In the genomic region with DNA sequence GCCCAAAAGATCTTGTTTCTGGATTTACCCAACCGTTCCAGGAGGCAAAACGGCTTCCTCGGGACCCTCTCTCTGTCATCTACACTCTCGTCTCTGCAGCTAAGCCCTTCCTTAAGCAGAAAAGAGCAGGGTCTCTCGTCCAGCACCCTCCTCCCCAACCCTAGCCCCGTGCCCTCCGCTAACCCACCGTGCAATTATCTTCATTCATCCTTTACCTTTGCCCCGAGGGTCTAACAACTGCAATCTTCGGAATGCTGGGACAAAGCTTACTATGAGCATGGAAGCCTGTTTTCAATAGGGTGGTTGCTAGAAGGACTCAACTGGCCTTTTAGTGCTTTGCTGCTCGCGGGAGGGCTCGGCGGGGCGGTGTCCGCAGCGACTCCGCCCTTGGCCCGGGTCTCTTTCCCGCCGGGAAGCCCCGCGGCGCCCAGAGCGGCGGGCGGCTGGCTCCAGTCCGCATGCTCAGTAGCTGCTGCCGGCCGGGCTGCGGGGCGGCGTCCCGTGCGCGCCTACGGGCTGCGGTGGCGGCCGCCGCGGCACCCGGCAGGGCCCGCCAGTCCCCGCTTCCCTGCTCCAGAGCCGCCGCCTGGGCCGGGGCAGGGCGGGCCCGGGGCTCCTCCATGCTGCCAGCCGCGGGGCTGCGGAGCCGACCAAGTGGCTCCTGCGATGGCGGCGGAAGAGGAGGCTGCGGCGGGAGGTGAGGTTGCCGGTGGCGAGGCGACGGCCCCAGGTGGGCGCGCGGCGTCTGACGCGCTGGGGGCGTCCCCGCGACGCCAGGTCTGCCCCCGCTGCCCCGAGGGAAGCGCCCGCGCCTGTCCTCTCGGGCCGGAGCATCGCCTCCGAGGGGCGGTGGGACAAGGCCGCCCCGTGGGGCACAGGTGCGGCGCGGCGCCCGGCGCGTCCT, we compare ENCODE assay signal across 8 cellular contexts. TPM values are rescaled to one million over a fixed set of nuclear protein-coding genes. Genes with fewer than 3 reads are reported as not detected.
DNase-seq lines count a peak whose midpoint lies in the region; ATAC-seq and TF ChIP-seq lines count a peak whose summit lies in the region.

A gene with protein sequence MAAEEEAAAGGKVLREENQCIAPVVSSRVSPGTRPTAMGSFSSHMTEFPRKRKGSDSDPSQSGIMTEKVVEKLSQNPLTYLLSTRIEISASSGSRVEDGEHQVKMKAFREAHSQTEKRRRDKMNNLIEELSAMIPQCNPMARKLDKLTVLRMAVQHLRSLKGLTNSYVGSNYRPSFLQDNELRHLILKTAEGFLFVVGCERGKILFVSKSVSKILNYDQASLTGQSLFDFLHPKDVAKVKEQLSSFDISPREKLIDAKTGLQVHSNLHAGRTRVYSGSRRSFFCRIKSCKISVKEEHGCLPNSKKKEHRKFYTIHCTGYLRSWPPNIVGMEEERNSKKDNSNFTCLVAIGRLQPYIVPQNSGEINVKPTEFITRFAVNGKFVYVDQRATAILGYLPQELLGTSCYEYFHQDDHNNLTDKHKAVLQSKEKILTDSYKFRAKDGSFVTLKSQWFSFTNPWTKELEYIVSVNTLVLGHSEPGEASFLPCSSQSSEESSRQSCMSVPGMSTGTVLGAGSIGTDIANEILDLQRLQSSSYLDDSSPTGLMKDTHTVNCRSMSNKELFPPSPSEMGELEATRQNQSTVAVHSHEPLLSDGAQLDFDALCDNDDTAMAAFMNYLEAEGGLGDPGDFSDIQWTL (plus strand): TSS at position 430 of the 904 bp plus-strand sequence. CDS start 237 bp downstream, at position 667.

- peaks cover 46% of the 10 kb centered on the region for H3K4me1 Mint-ChIP-seq in activated CD8-positive, alpha-beta memory T cell treated with anti-CD3 and anti-CD28 coated beads, Interleukin-2, amount 10 ng/mL, durations not matched to agents 7 days and 5 days
- H3K4me1 Mint-ChIP-seq in naive thymus-derived CD8-positive, alpha-beta T cell: peaks cover 5 to 25% (median 14%) of the 10 kb centered on the region in 4 donors

- CTCF ChIA-PET in activated CD8-positive, alpha-beta memory T cell treated with anti-CD3 and anti-CD28 coated beads, Interleukin-2, amount 10 ng/mL, durations not matched to agents 7 days and 5 days (lab: Charles Lee): interaction anchor here (0.8 to 6.2 kb wide), 6 partner anchors 9 to 319 kb away, joined by 3 to 41 read pairs (median 4); a partner anchor contains a TSS

- no peak for TF ChIP-seq EP300 in transverse colon (IDR thresholded peaks at IDR 0.05; ENCODE audit: low read depth)

- H3K27ac ChIP-seq in ACC112 (ENCODE audit: low read depth, low read length): peak within 1 kb of the TSS; percentile 92
- peak within 1 kb of the TSS; percentile 77 to 91 for H3K27ac ChIP-seq in esophagus (ENCODE audit: low read depth in 2 of 2, low read length in 1 of 2)
- H3K27ac ChIP-seq in transverse colon: peak within 1 kb of the TSS in 3 of 4 donors; percentile 0 to 70 (median 47)

- ATAC-seq in GM18517 (IDR thresholded peaks at IDR 0.05; ENCODE audit: unreplicated experiment) (peak; percentile 20), HG03045 (IDR thresholded peaks at IDR 0.05; ENCODE audit: unreplicated experiment) (peak; percentile 46)
- peak; percentile 59 for ATAC-seq in activated CD8-positive, alpha-beta memory T cell treated with anti-CD3 and anti-CD28 coated beads, Interleukin-2, amount 10 ng/mL, durations not matched to agents 7 days and 5 days
- ATAC-seq in naive thymus-derived CD8-positive, alpha-beta T cell: peak; percentile 68 to 73

- H3K27me3 Mint-ChIP-seq in activated CD8-positive, alpha-beta memory T cell treated with anti-CD3 and anti-CD28 coated beads, Interleukin-2, amount 10 ng/mL, durations not matched to agents 7 days and 5 days: peaks cover 7% of the 10 kb centered on the region
- H3K27me3 Mint-ChIP-seq in naive thymus-derived CD8-positive, alpha-beta T cell: peaks cover 26 to 49% (median 37%) of the 10 kb centered on the region in 5 donors

- in situ Hi-C loops in transverse colon (cut with MboI; ENCODE audit: low pct_ligation_motif_present in 1 of 4, low pct_unique_long_range_greater_than_20kb in 1 of 4, low sequenced_read_pairs in 3 of 4): no loop called here

- peak within 1 kb of the TSS; percentile 78 for H2AFZ ChIP-seq in ACC112 (ENCODE audit: low read length, unreplicated experiment)

- H3K4me1 ChIP-seq in ACC112 (ENCODE audit: control insufficient read depth, insufficient read depth, low read length, unreplicated experiment): peaks cover 40% of the 10 kb centered on the region
- H3K4me1 ChIP-seq in esophagus (ENCODE audit: control insufficient read depth in 2 of 2, insufficient read depth in 2 of 2, low read length in 1 of 2): peaks cover 0 to 10% of the 10 kb centered on the region in 2 donors
- peaks cover 0 to 28% (median 13%) of the 10 kb centered on the region in 4 donors for H3K4me1 ChIP-seq in transverse colon

- intact Hi-C loops in transverse colon (cut with DNase I; ENCODE audit: low total_unique reads): no loop called here

- POLR2A ChIA-PET in naive thymus-derived CD8-positive, alpha-beta T cell (lab: Charles Lee): interaction anchor here (0.6 kb wide), 1 partner anchor 29 kb away, joined by 3 read pairs; no protein-coding TSS in a partner anchor

- peak within 1 kb of the TSS; percentile 89 for H3K4me3 ChIP-seq in ACC112 (ENCODE audit: low read depth, low read length)
- peak within 1 kb of the TSS; percentile 77 to 85 for H3K4me3 ChIP-seq in esophagus (ENCODE audit: low read depth in 1 of 2, low read length in 2 of 2)
- peak within 1 kb of the TSS; percentile 54 to 87 (median 77) for H3K4me3 ChIP-seq in transverse colon

- no peaks in the 10 kb centered on the region for H3K9me3 Mint-ChIP-seq in activated CD8-positive, alpha-beta memory T cell treated with anti-CD3 and anti-CD28 coated beads, Interleukin-2, amount 10 ng/mL, durations not matched to agents 7 days and 5 days (ENCODE audit: low read depth)
- no peaks in the 10 kb centered on the region for H3K9me3 Mint-ChIP-seq in naive thymus-derived CD8-positive, alpha-beta T cell

- TF ChIP-seq POLR2A in transverse colon (IDR thresholded peaks at IDR 0.05): no peak

- H3K27me3 ChIP-seq in ACC112 (ENCODE audit: insufficient read depth, low read length) (no peaks in the 10 kb centered on the region), esophagus (ENCODE audit: control insufficient read depth in 1 of 2, insufficient read depth in 2 of 2, low read length in 2 of 2) (no peaks in the 10 kb centered on the region), transverse colon (peaks cover 20% of the 10 kb centered on the region)

- DNase-seq in NCI-H226 (peak; percentile 42), transverse colon (peak; percentile 47)
- DNase-seq in activated CD8-positive, alpha-beta memory T cell treated with anti-CD3 and anti-CD28 coated beads, Interleukin-2, amount 10 ng/mL, durations not matched to agents 7 days and 5 days: peak; percentile 59
- DNase-seq in naive thymus-derived CD8-positive, alpha-beta T cell: peak in 8 of 10 donors; percentile 2 to 31 (median 13)

- peaks cover 1% of the 10 kb centered on the region for H3K36me3 Mint-ChIP-seq in activated CD8-positive, alpha-beta memory T cell treated with anti-CD3 and anti-CD28 coated beads, Interleukin-2, amount 10 ng/mL, durations not matched to agents 7 days and 5 days
- peaks cover 0 to 8% (median 3%) of the 10 kb centered on the region in 3 donors for H3K36me3 Mint-ChIP-seq in naive thymus-derived CD8-positive, alpha-beta T cell

- peaks cover 33% of the 10 kb centered on the region for H3K79me2 ChIP-seq in ACC112 (ENCODE audit: control insufficient read depth, insufficient read depth, low read length, unreplicated experiment)

- TF ChIP-seq CTCF in transverse colon (IDR thresholded peaks at IDR 0.05): no peak

- H3K4me3 Mint-ChIP-seq in activated CD8-positive, alpha-beta memory T cell treated with anti-CD3 and anti-CD28 coated beads, Interleukin-2, amount 10 ng/mL, durations not matched to agents 7 days and 5 days: peak within 1 kb of the TSS; percentile 83
- peak within 1 kb of the TSS; percentile 81 to 98 (median 90) for H3K4me3 Mint-ChIP-seq in naive thymus-derived CD8-positive, alpha-beta T cell

- 2 to 4% methylated on average over 29 to 91 of the region's 92 CpGs for WGBS in esophagus, 2 donors
- WGBS in transverse colon (ENCODE audit: low coverage in 1 of 2), 2 donors: 3 to 26% methylated on average over 9 to 43 of the region's 92 CpGs

- H3K27ac Mint-ChIP-seq in activated CD8-positive, alpha-beta memory T cell treated with anti-CD3 and anti-CD28 coated beads, Interleukin-2, amount 10 ng/mL, durations not matched to agents 7 days and 5 days: peak within 1 kb of the TSS; percentile 86
- H3K27ac Mint-ChIP-seq in naive thymus-derived CD8-positive, alpha-beta T cell: peak within 1 kb of the TSS in 4 of 10 donors; percentile 27 to 84 (median 48)

- H3K36me3 ChIP-seq in ACC112 (ENCODE audit: insufficient read depth, low read length): no peaks in the 10 kb centered on the region
- H3K36me3 ChIP-seq in esophagus (ENCODE audit: control insufficient read depth in 2 of 2, insufficient read depth in 2 of 2, low read length in 1 of 2): peaks cover 0 to under 1% of the 10 kb centered on the region in 2 donors
- H3K36me3 ChIP-seq in transverse colon: no peaks in the 10 kb centered on the region

- H3K9me3 ChIP-seq in esophagus (ENCODE audit: control insufficient read depth in 2 of 2, insufficient read depth in 1 of 2, low read depth in 1 of 2, low read length in 1 of 2) (no peaks in the 10 kb centered on the region), transverse colon (no peaks in the 10 kb centered on the region)

RNA-seq across cellular contexts. Expression of the gene that starts here (rescaled TPM):
- total RNA-seq in activated CD8-positive, alpha-beta memory T cell treated with anti-CD3 and anti-CD28 coated beads, Interleukin-2, amount 10 ng/mL, durations not matched to agents 7 days and 5 days: 10 to 100 TPM; 23.1 to 38.4 TPM
- 10 to 100 TPM; 27.7 to 35.4 TPM for polyA plus RNA-seq in esophagus
- total RNA-seq in naive thymus-derived CD8-positive, alpha-beta T cell: not detected
- polyA plus RNA-seq in naive thymus-derived CD8-positive, alpha-beta T cell: not detected
- 1 to 10 TPM in 2 of 4 donors, under 1 TPM in 2; 0.75 to 1.7 (median 1.3) TPM for total RNA-seq in transverse colon

Comparison
In these comparisons a context has a peak if more than half of its experiments do, and no peak if none do; other contexts are left out.
1. Peak in every context shown above with its lines: DNase-seq, ATAC-seq, H3K4me3 ChIP-seq and H3K27ac ChIP-seq.
2. RNA of the gene that starts here (total RNA-seq): 23.1 to 38.4 TPM in activated CD8-positive, alpha-beta memory T cell treated with anti-CD3 and anti-CD28 coated beads, Interleukin-2, amount 10 ng/mL, durations not matched to agents 7 days and 5 days; 0.75 to 1.7 TPM in transverse colon and not detected in naive thymus-derived CD8-positive, alpha-beta T cell; every median in the first group is over 4 times any median in the second.
3. RNA of the gene that starts here (polyA plus RNA-seq): 27.7 to 35.4 TPM in esophagus; not detected in naive thymus-derived CD8-positive, alpha-beta T cell; every median in the first group is over 10 times any median in the second.
4. Peak in DNase-seq and ATAC-seq in naive thymus-derived CD8-positive, alpha-beta T cell; RNA of the gene not detected or under 1 TPM.
5. ATAC-seq: peak in every context shown above with its lines; median percentile 70 in naive thymus-derived CD8-positive, alpha-beta T cell; 59 in activated CD8-positive, alpha-beta memory T cell treated with anti-CD3 and anti-CD28 coated beads, Interleukin-2, amount 10 ng/mL, durations not matched to agents 7 days and 5 days; 46 in HG03045; 20 in GM18517.